In the genomic region with DNA sequence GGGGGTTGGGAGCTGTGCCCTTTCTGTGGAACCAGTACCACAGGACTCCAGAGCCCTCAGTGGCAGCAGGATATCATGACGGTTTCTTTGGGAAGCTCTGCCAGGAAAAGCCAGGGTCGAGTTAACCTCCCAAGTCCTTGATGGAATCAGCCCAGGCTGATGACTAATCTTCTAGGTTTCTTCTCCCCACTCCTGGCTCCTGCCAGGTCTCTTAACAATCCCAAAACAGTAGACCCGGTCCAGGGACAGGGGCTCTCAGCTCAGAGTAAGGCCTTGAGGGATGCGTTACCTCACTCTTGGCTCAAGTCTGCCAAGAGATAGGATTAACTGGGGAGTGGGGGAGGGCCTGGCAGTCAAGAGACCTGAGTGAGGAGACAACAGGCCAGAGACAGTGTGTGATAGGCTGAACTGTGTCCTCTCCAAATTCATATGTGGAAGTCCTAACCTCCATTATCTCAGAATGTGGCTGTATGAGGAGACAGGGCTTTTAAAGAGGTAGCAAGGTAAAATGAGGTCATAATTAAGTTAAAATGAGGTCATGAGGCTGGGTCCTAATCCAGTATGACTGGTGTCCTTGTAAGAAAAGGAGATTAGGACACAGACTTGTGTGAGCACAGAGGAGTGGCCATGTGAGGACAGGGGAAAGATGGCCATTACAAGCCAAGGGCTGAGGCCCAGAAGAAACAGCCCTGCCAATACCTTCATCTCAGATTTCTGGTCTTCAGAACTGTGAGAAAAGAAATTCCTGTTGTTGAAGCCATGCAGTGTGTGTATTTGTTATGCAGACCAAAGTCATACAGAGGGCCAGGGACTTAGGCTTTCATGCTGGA, we compare ENCODE assay signal across 24 cellular contexts.
DNase-seq lines count a peak whose midpoint lies in the region; ATAC-seq, FAIRE-seq and TF ChIP-seq lines count a peak whose summit lies in the region.
"Had no signal": no experiment of that assay in that cellular context is flagged by ENCODE, and none has a peak within 500 bp of the region (broad histone marks: within the 10 kb centered on the region; RNA-seq: fewer than 3 reads in every experiment).

No MANE protein-coding gene starts in this region.

- in situ Hi-C loops in ACHN (cut with HindIII; ENCODE audit: low pct_ligation_motif_present, low pct_unique_long_range_greater_than_20kb, low sequenced_read_pairs) = no loop called here

- H3K9me3 ChIP-seq in right lobe of liver = no peaks in the 10 kb centered on the region
- H3K9me3 ChIP-seq: esophagus muscularis mucosa, sigmoid colon had no signal

- no peaks in the 10 kb centered on the region for H3K36me3 ChIP-seq in bronchial epithelial cell (ENCODE audit: control insufficient read depth, insufficient read depth, low read length)
- H3K36me3 ChIP-seq in right lobe of liver = no peaks in the 10 kb centered on the region
- H3K36me3 ChIP-seq: brain microvascular endothelial cell, esophagus muscularis mucosa, sigmoid colon had no signal

- H3K4me3 ChIP-seq in bronchial epithelial cell (ENCODE audit: low read depth, low read length) (no peak overlapping the region), right lobe of liver (no peak overlapping the region), foreskin fibroblast (ENCODE audit: low read depth in 1 of 2, low read length in 2 of 2) (no peak overlapping the region)
- H3K4me3 ChIP-seq: esophagus muscularis mucosa, sigmoid colon had no signal

- H3K27me3 ChIP-seq in bronchial epithelial cell (ENCODE audit: control insufficient read depth, insufficient read depth, low read length) (peaks cover 1% of the 10 kb centered on the region), right lobe of liver (no peaks in the 10 kb centered on the region)
- H3K27me3 ChIP-seq: brain microvascular endothelial cell, sigmoid colon had no signal

- no peak for TF ChIP-seq POLR2A in right lobe of liver (IDR thresholded peaks at IDR 0.05)

- H3K27ac ChIP-seq in right lobe of liver = peak overlapping the region in 2 of 3 donors; percentile 12 to 82
- H3K27ac ChIP-seq: brain microvascular endothelial cell, esophagus muscularis mucosa, parathyroid adenoma, sigmoid colon had no signal

- peak; percentile 64 for FAIRE-seq in bronchial epithelial cell (lab: Jason Lieb, UNC)
- FAIRE-seq: colon, H54 had no signal

- H3K4me1 ChIP-seq in right lobe of liver = peaks cover 0 to 50% (median 22%) of the 10 kb centered on the region in 4 donors
- H3K4me1 ChIP-seq: esophagus muscularis mucosa, parathyroid adenoma had no signal

- TF ChIP-seq CTCF in bronchial epithelial cell (IDR thresholded peaks at IDR 0.05; ENCODE audit: insufficient read depth, low read length, severe bottlenecking) (no peak), right lobe of liver (IDR thresholded peaks at IDR 0.05) (no peak), foreskin fibroblast (IDR thresholded peaks at IDR 0.05; ENCODE audit: low read depth, low read length) (no peak)

- 78% methylated on average over 4 of the region's 4 CpGs for WGBS in right lobe of liver (ENCODE audit: insufficient coverage, low coverage, low lambda C conversion rate, missing lambda C conversion rate)

- DNase-seq in DMS79 treated with DMSO at 0.1 percent for 48 hours (lab: John Stamatoyannopoulos, UW) (peak; percentile 75), NCI-H82 treated with DMSO at 0.1 percent for 48 hours (lab: John Stamatoyannopoulos, UW; ENCODE audit: unreplicated experiment) (peak; percentile 88), bronchial epithelial cell (ENCODE audit: low read depth) (no peak), right lobe of liver (no peak), foreskin fibroblast (no peak), ACHN (no peak), NCI-H1092 (lab: John Stamatoyannopoulos, UW) (no peak)
- DNase-seq in activated CD4-positive, CD25-positive, alpha-beta regulatory T cell treated with anti-CD3 and anti-CD28 coated beads, Interleukin-2, amount 50 U/mL, for 72 hours = no peak
- DNase-seq: activated CD4-positive, alpha-beta T cell treated with anti-CD3 and anti-CD28 coated beads, Interleukin-2, amount 10 ng/mL, durations not matched to agents 7 days and 5 days; activated CD8-positive, alpha-beta memory T cell treated with anti-CD3 and anti-CD28 coated beads, Interleukin-2, amount 10 ng/mL, durations not matched to agents 7 days and 5 days; activated naive CD4-positive, alpha-beta T cell treated with anti-CD3 and anti-CD28 coated beads, Interleukin-2, amount 50 U/mL, for 16 hours; brain microvascular endothelial cell; CD4-positive, CD25-positive, alpha-beta regulatory T cell; glutamatergic neuron; left colon; NCI-H146; NCI-H2171; OCI-M1; sigmoid colon had no signal

- intact Hi-C loops in right lobe of liver (cut with DNase I) = no loop called here

- no peak for ATAC-seq in right lobe of liver
- ATAC-seq: activated CD8-positive, alpha-beta memory T cell treated with anti-CD3 and anti-CD28 coated beads, Interleukin-2, amount 10 ng/mL, durations not matched to agents 7 days and 5 days; left colon; natural killer cell treated with Interleukin-12 subunit alpha and Interleukin-12 subunit beta and Interleukin-15 and Interleukin-18, amount 100 ng/mL, for 72 hours had no signal

Comparison
In these comparisons a context has a peak if more than half of its experiments do, and no peak if none do; other contexts are left out.
1. DNase-seq: peak in DMS79 treated with DMSO at 0.1 percent for 48 hours (single experiment) and NCI-H82 treated with DMSO at 0.1 percent for 48 hours (single experiment); none in bronchial epithelial cell (single experiment), right lobe of liver (0 of 3), foreskin fibroblast (0 of 2), activated CD4-positive, CD25-positive, alpha-beta regulatory T cell treated with anti-CD3 and anti-CD28 coated beads, Interleukin-2, amount 50 U/mL, for 72 hours (single experiment), ACHN (single experiment) and NCI-H1092 (single experiment).